9 cellular contexts compared by ENCODE assay signal in genomic region chr4:84964995-84965557, GRCh38. TPM values are rescaled to one million over a fixed set of nuclear protein-coding genes. Genes with fewer than 3 reads are reported as not detected.
DNase-seq lines count a peak whose midpoint lies in the region; TF ChIP-seq lines count a peak whose summit lies in the region.
"Had no signal": no experiment of that assay in that cellular context is flagged by ENCODE, and none has a peak within 500 bp of the region (broad histone marks: within the 10 kb centered on the region; RNA-seq: fewer than 3 reads in every experiment).

No MANE protein-coding gene starts in this region.

- TF ChIP-seq CTCF in Calu3 (IDR thresholded peaks at IDR 0.05; ENCODE audit: unreplicated experiment) (no peak), fibroblast of pulmonary artery (IDR thresholded peaks at IDR 0.05; ENCODE audit: low read length, missing control alignments) (no peak)

- BruUV-seq in Calu3 (replicated peaks; lab: Mats Ljungman, UMichigan) = TSS peak; percentile 39

- no peaks in the 10 kb centered on the region for H3K27me3 Mint-ChIP-seq in Calu3 (ENCODE audit: unreplicated experiment)

- no peaks in the 10 kb centered on the region for H3K9me3 ChIP-seq in SK-N-MC (ENCODE audit: low read depth, low read length)

- intact Hi-C loops in Calu3 (cut with micrococcal nuclease; ENCODE audit: unreplicated experiment) = no loop called here

- DNase-seq in Calu3 (no peak), SK-N-MC (ENCODE audit: low read depth, low spot score) (no peak), fibroblast of pulmonary artery (ENCODE audit: low read depth) (no peak), pons (ENCODE audit: low spot score) (peak; percentile 62), NCI-H187 treated with DMSO at 0.1 percent for 48 hours (lab: John Stamatoyannopoulos, UW) (no peak), NCI-H146 (lab: John Stamatoyannopoulos, UW) (no peak), NCI-H1930 (lab: John Stamatoyannopoulos, UW) (no peak), ecto neural progenitor cell (ENCODE audit: low spot score) (no peak)
- DNase-seq: activated naive CD4-positive, alpha-beta T cell treated with anti-CD3 and anti-CD28 coated beads, Interleukin-2, amount 10 ng/mL, durations not matched to agents 7 days and 5 days had no signal

- peak overlapping the region; percentile 95 for H3K4me3 ChIP-seq in SK-N-MC
- peak overlapping the region; percentile 70 for H3K4me3 ChIP-seq in fibroblast of pulmonary artery (replicated peaks; ENCODE audit: low read depth, low read length)

- peaks cover 6% of the 10 kb centered on the region; the same call in 1 of the 2 replicates for H3K36me3 ChIP-seq in SK-N-MC (ENCODE audit: insufficient read depth, low read length)

- H3K9me3 Mint-ChIP-seq in Calu3 (ENCODE audit: low read depth, unreplicated experiment) = no peaks in the 10 kb centered on the region
- H3K9me3 Mint-ChIP-seq: activated naive CD4-positive, alpha-beta T cell treated with anti-CD3 and anti-CD28 coated beads, Interleukin-2, amount 10 ng/mL, durations not matched to agents 7 days and 5 days had no signal

- H3K4me1 Mint-ChIP-seq in Calu3 (ENCODE audit: low read depth, unreplicated experiment) = peaks cover 13% of the 10 kb centered on the region

- peaks cover 23% of the 10 kb centered on the region for H3K36me3 Mint-ChIP-seq in Calu3 (ENCODE audit: insufficient read depth, unreplicated experiment)
- H3K36me3 Mint-ChIP-seq: activated naive CD4-positive, alpha-beta T cell treated with anti-CD3 and anti-CD28 coated beads, Interleukin-2, amount 10 ng/mL, durations not matched to agents 7 days and 5 days had no signal

- H3K27ac Mint-ChIP-seq in Calu3 (ENCODE audit: unreplicated experiment) = no peak overlapping the region
- H3K27ac Mint-ChIP-seq: activated naive CD4-positive, alpha-beta T cell treated with anti-CD3 and anti-CD28 coated beads, Interleukin-2, amount 10 ng/mL, durations not matched to agents 7 days and 5 days had no signal

- H3K4me3 Mint-ChIP-seq in Calu3 (ENCODE audit: low read depth, unreplicated experiment) = peak overlapping the region; percentile 100
- H3K4me3 Mint-ChIP-seq: activated naive CD4-positive, alpha-beta T cell treated with anti-CD3 and anti-CD28 coated beads, Interleukin-2, amount 10 ng/mL, durations not matched to agents 7 days and 5 days had no signal

- H3K9ac ChIP-seq in SK-N-MC (ENCODE audit: insufficient read length) = peak overlapping the region; percentile 85

- CTCF ChIA-PET in Calu3 (lab: Charles Lee) = interaction anchor here (0.9 kb wide), 1 partner anchor 9 kb away, joined by 3 read pairs; no protein-coding TSS in a partner anchor

- H3K27ac ChIP-seq in SK-N-MC = peak overlapping the region; percentile 28; the same call in 1 of the 2 replicates

RNA-seq across cellular contexts. Expression of gene WDFY3, which starts 1.4 kb away (rescaled TPM):
- total RNA-seq in Calu3 (2022) = 25.1 and 31.5 TPM in 2 replicates
